ENCODE assay signal across 13 cellular contexts in genomic region chr16:54080524-54081008, GRCh38.
DNase-seq lines count a peak whose midpoint lies in the region; ATAC-seq and TF ChIP-seq lines count a peak whose summit lies in the region.
"Had no signal": no experiment of that assay in that cellular context is flagged by ENCODE, and none has a peak within 500 bp of the region (broad histone marks: within the 10 kb centered on the region; RNA-seq: fewer than 3 reads in every experiment).

No MANE protein-coding gene starts in this region.

- no peak for TF ChIP-seq POLR2A in NB4 (IDR thresholded peaks at IDR 0.05; ENCODE audit: extremely low read depth, insufficient read length)

- peaks cover 20% of the 10 kb centered on the region for H3K4me1 Mint-ChIP-seq in chondrocyte (ENCODE audit: low read depth)
- H3K4me1 Mint-ChIP-seq in activated CD4-positive, alpha-beta memory T cell treated with anti-CD3 and anti-CD28 coated beads, Interleukin-2, amount 10 ng/mL, durations not matched to agents 7 days and 5 days, result no peaks in the 10 kb centered on the region
- H3K4me1 Mint-ChIP-seq: CD14-positive monocyte had no signal

- no peaks in the 10 kb centered on the region for H3K9me3 ChIP-seq in liver (ENCODE audit: control insufficient read depth in 4 of 4, low read length in 3 of 4)
- H3K9me3 ChIP-seq: transverse colon had no signal

- TF ChIP-seq CTCF in NB4 (IDR thresholded peaks at IDR 0.05; ENCODE audit: low read depth, low read length), result no peak
- TF ChIP-seq CTCF in chondrocyte (IDR thresholded peaks at IDR 0.05), result no peak
- TF ChIP-seq CTCF in liver (IDR thresholded peaks at IDR 0.05; ENCODE audit: low read depth, low read length, missing input control), result no peak

- CTCF ChIA-PET in activated CD4-positive, alpha-beta memory T cell treated with anti-CD3 and anti-CD28 coated beads, Interleukin-2, amount 10 ng/mL, durations not matched to agents 7 days and 5 days (lab: Charles Lee), result no interaction called here

- H3K27ac ChIP-seq in liver (ENCODE audit: low read depth in 1 of 2, low read length in 2 of 2), result no peak overlapping the region
- H3K27ac ChIP-seq: SK-N-MC, transverse colon had no signal

- H3K27me3 Mint-ChIP-seq in chondrocyte (ENCODE audit: low read depth), result no peaks in the 10 kb centered on the region
- no peaks in the 10 kb centered on the region for H3K27me3 Mint-ChIP-seq in activated CD4-positive, alpha-beta memory T cell treated with anti-CD3 and anti-CD28 coated beads, Interleukin-2, amount 10 ng/mL, durations not matched to agents 7 days and 5 days
- H3K27me3 Mint-ChIP-seq: activated naive CD8-positive, alpha-beta T cell had no signal

- no peak overlapping the region for H3K9ac ChIP-seq in liver (ENCODE audit: low read depth in 1 of 2, low read length in 2 of 2)

- peak in 1 of 2 donors; percentile 9 for TF ChIP-seq RAD21 in liver (IDR thresholded peaks at IDR 0.05)

- no peak for ATAC-seq in GM18907 (IDR thresholded peaks at IDR 0.05; ENCODE audit: unreplicated experiment)
- ATAC-seq: left colon had no signal

- H3K27me3 ChIP-seq in liver (ENCODE audit: control insufficient read depth in 4 of 4, insufficient read depth in 4 of 4, low read length in 3 of 4), result no peaks in the 10 kb centered on the region
- H3K27me3 ChIP-seq: transverse colon had no signal

- H3K9me3 Mint-ChIP-seq in chondrocyte (ENCODE audit: low read depth), result no peaks in the 10 kb centered on the region
- no peaks in the 10 kb centered on the region for H3K9me3 Mint-ChIP-seq in activated CD4-positive, alpha-beta memory T cell treated with anti-CD3 and anti-CD28 coated beads, Interleukin-2, amount 10 ng/mL, durations not matched to agents 7 days and 5 days

- H3K4me3 Mint-ChIP-seq in chondrocyte (ENCODE audit: unreplicated experiment), result no peak overlapping the region
- no peak overlapping the region for H3K4me3 Mint-ChIP-seq in activated CD4-positive, alpha-beta memory T cell treated with anti-CD3 and anti-CD28 coated beads, Interleukin-2, amount 10 ng/mL, durations not matched to agents 7 days and 5 days
- H3K4me3 Mint-ChIP-seq: activated naive CD8-positive, alpha-beta T cell; CD14-positive monocyte had no signal

- H3K27ac Mint-ChIP-seq in chondrocyte (ENCODE audit: unreplicated experiment), result peak overlapping the region; percentile 92
- H3K27ac Mint-ChIP-seq in activated CD4-positive, alpha-beta memory T cell treated with anti-CD3 and anti-CD28 coated beads, Interleukin-2, amount 10 ng/mL, durations not matched to agents 7 days and 5 days, result no peak overlapping the region
- H3K27ac Mint-ChIP-seq: activated naive CD8-positive, alpha-beta T cell; CD14-positive monocyte had no signal

- 71% methylated on average over 7 of the region's 7 CpGs for WGBS in liver

- H3K36me3 ChIP-seq in liver (ENCODE audit: control insufficient read depth in 4 of 4, insufficient read depth in 3 of 4, low read depth in 1 of 4, low read length in 3 of 4), result no peaks in the 10 kb centered on the region
- H3K36me3 ChIP-seq: transverse colon had no signal

- DNase-seq in AG08395 (ENCODE audit: low spot score) (peak; percentile 50), NB4 (ENCODE audit: low read depth) (peak; percentile 71), chondrocyte (ENCODE audit: low spot score) (no peak), C1 segment of cervical spinal cord (lab: John Stamatoyannopoulos, UW) (no peak), RKO (ENCODE audit: low spot score) (no peak)
- DNase-seq in activated CD4-positive, alpha-beta memory T cell treated with anti-CD3 and anti-CD28 coated beads, Interleukin-2, amount 10 ng/mL, durations not matched to agents 7 days and 5 days, result no peak
- DNase-seq: left colon, transverse colon had no signal

- no peaks in the 10 kb centered on the region for H3K36me3 Mint-ChIP-seq in chondrocyte (ENCODE audit: low read depth)
- H3K36me3 Mint-ChIP-seq in activated CD4-positive, alpha-beta memory T cell treated with anti-CD3 and anti-CD28 coated beads, Interleukin-2, amount 10 ng/mL, durations not matched to agents 7 days and 5 days (ENCODE audit: low read depth), result no peaks in the 10 kb centered on the region

- POLR2A ChIA-PET in activated CD4-positive, alpha-beta memory T cell treated with anti-CD3 and anti-CD28 coated beads, Interleukin-2, amount 10 ng/mL, durations not matched to agents 7 days and 5 days (lab: Charles Lee), result no interaction called here

- no peaks in the 10 kb centered on the region for H3K4me1 ChIP-seq in liver (ENCODE audit: control insufficient read depth in 4 of 4, insufficient read depth in 4 of 4, low read length in 3 of 4)

- no peak overlapping the region for H3K4me3 ChIP-seq in NB4 (ENCODE audit: low read depth, low read length)
- H3K4me3 ChIP-seq in liver (ENCODE audit: low read depth in 1 of 3, low read length in 3 of 3), result no peak overlapping the region
- H3K4me3 ChIP-seq: SK-N-MC, transverse colon had no signal

TF ChIP-seq in liver, 16 proteins besides CTCF, POLR2A, EP300 and RAD21:
- TF ChIP-seq FOXA2 (IDR thresholded peaks at IDR 0.05) (peak; percentile 10), GABPA (IDR thresholded peaks at IDR 0.05 in 1 of 2, conservative IDR thresholded peaks at IDR 0.05 in 1 of 2) (no peak), SP1 (IDR thresholded peaks at IDR 0.05) (peak; percentile 29), HNF4A (conservative IDR thresholded peaks at IDR 0.05) (peak; percentile 24 to 46), RXRA (IDR thresholded peaks at IDR 0.05) (peak in 1 of 2 donors; percentile 46)
- TF ChIP-seq, protein P1, sequence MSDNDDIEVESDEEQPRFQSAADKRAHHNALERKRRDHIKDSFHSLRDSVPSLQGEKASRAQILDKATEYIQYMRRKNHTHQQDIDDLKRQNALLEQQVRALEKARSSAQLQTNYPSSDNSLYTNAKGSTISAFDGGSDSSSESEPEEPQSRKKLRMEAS (IDR thresholded peaks at IDR 0.05), result peak; percentile 10

Comparison
In these comparisons a context has a peak if more than half of its experiments do, and no peak if none do; other contexts are left out.
1. DNase-seq: peak in AG08395 (single experiment) and NB4 (single experiment); none in chondrocyte (single experiment), activated CD4-positive, alpha-beta memory T cell treated with anti-CD3 and anti-CD28 coated beads, Interleukin-2, amount 10 ng/mL, durations not matched to agents 7 days and 5 days (single experiment), C1 segment of cervical spinal cord (0 of 14) and RKO (single experiment).